Comparison of ENCODE assay signal across 1 cellular context in genomic region chr17:15513859-15514446, GRCh38.
TF ChIP-seq lines count a peak whose summit lies in the region.

No MANE protein-coding gene starts in this region.

TF ChIP-seq in SK-N-SH treated with all-trans-retinoic acid at 6 μM for 48 hours, 23 proteins besides CTCF, POLR2A, EP300 and RAD21 (continued from another document):
- TF ChIP-seq, protein P1, sequence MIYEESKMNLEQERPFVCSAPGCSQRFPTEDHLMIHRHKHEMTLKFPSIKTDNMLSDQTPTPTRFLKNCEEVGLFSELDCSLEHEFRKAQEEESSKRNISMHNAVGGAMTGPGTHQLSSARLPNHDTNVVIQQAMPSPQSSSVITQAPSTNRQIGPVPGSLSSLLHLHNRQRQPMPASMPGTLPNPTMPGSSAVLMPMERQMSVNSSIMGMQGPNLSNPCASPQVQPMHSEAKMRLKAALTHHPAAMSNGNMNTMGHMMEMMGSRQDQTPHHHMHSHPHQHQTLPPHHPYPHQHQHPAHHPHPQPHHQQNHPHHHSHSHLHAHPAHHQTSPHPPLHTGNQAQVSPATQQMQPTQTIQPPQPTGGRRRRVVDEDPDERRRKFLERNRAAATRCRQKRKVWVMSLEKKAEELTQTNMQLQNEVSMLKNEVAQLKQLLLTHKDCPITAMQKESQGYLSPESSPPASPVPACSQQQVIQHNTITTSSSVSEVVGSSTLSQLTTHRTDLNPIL (CRISPR knock-in tag; IDR thresholded peaks at IDR 0.05; ENCODE audit: low read depth), result no peak
- no peak for TF ChIP-seq CSDC2 (CRISPR knock-in tag; IDR thresholded peaks at IDR 0.05)
- no peak for TF ChIP-seq TOX (CRISPR knock-in tag; IDR thresholded peaks at IDR 0.05; ENCODE audit: borderline replicate concordance)
- TF ChIP-seq PPARA (CRISPR knock-in tag; IDR thresholded peaks at IDR 0.05; ENCODE audit: borderline replicate concordance), result no peak
